In genomic region chr3:146577662-146578061, GRCh38 we compare ENCODE assay signal across 8 cellular contexts. TPM values are rescaled to one million over a fixed set of nuclear protein-coding genes. Genes with fewer than 3 reads are reported as not detected.
A peak's percentile ranks its signal among the peaks of the same experiment; 100 is the strongest.
DNase-seq lines count a peak whose midpoint lies in the region; ATAC-seq and TF ChIP-seq lines count a peak whose summit lies in the region.

No MANE protein-coding gene starts in this region.

- no peaks in the 10 kb centered on the region for H4K20me1 ChIP-seq in PC-3 (ENCODE audit: low read length)

- no peak overlapping the region for H3K27ac ChIP-seq in PC-3 (ENCODE audit: low read length)

- peak; percentile 79 for TF ChIP-seq CTCF in PC-3 (conservative IDR thresholded peaks at IDR 0.05; ENCODE audit: low read depth, low read length)
- TF ChIP-seq CTCF in chondrocyte (IDR thresholded peaks at IDR 0.05): peak; percentile 90
- TF ChIP-seq CTCF in mucosa of descending colon (IDR thresholded peaks at IDR 0.05): no peak

- H3K4me1 ChIP-seq in PC-3 (ENCODE audit: insufficient read depth, low read length) (no peaks in the 10 kb centered on the region), mucosa of descending colon (ENCODE audit: low read depth) (no peaks in the 10 kb centered on the region)

- H2AFZ ChIP-seq in PC-3 (ENCODE audit: low read length): no peak overlapping the region

- H3K79me2 ChIP-seq in PC-3 (ENCODE audit: low read length): no peaks in the 10 kb centered on the region

- ATAC-seq in HG03045 (IDR thresholded peaks at IDR 0.05; ENCODE audit: unreplicated experiment): peak; percentile 74
- peak; percentile 87 for ATAC-seq in PC-3
- ATAC-seq in mucosa of descending colon: peak; percentile 66
- no peak for ATAC-seq in GM21447 (IDR thresholded peaks at IDR 0.05; ENCODE audit: unreplicated experiment)

- no peak overlapping the region for H3K9ac ChIP-seq in PC-3 (ENCODE audit: low read length)

- CTCF ChIA-PET in PC-3 (lab: Charles Lee): interaction anchor here (1.3 to 1.4 kb wide), 2 partner anchors 251 to 388 kb away, joined by 13 to 21 read pairs; no protein-coding TSS in a partner anchor

- intact Hi-C loops in PC-3 (cut with micrococcal nuclease): loop anchor here (1.0 to 10.0 kb wide), 8 partner anchors 50 to 513 kb away; no protein-coding TSS in a partner anchor
- intact Hi-C loops in mucosa of descending colon (cut with DNase I, micrococcal nuclease): loop anchor here in 1 of 2 donors (10.0 kb wide), 1 partner anchor 363 kb away; no protein-coding TSS in a partner anchor

- POLR2A ChIA-PET in PC-3 (lab: Charles Lee; ENCODE audit: unreplicated experiment): interaction anchor here (0.8 kb wide), 1 partner anchor 388 kb away, joined by 5 read pairs; no protein-coding TSS in a partner anchor

- no peaks in the 10 kb centered on the region for H3K27me3 Mint-ChIP-seq in chondrocyte (ENCODE audit: low read depth)

- no peaks in the 10 kb centered on the region for H3K36me3 Mint-ChIP-seq in chondrocyte (ENCODE audit: low read depth)

- peaks cover 7% of the 10 kb centered on the region for H3K4me1 Mint-ChIP-seq in chondrocyte (ENCODE audit: low read depth)

- no peaks in the 10 kb centered on the region for H3F3A ChIP-seq in PC-3 (ENCODE audit: low read length, unreplicated experiment)

- BruUV-seq in PC-3 (replicated peaks; lab: Mats Ljungman, UMichigan): no TSS peak

- DNase-seq in AML-193 (lab: John Stamatoyannopoulos, UW) (peak; percentile 74 to 75), ELR (ENCODE audit: low read depth) (peak; percentile 68), PC-3 (peak; percentile 76), chondrocyte (ENCODE audit: low spot score) (no peak), mucosa of descending colon (peak in 1 of 3 donors; percentile 72), iPS-NIHi11 (ENCODE audit: low spot score) (no peak)

- no peak overlapping the region for H3K27ac Mint-ChIP-seq in chondrocyte (ENCODE audit: unreplicated experiment)

- H3K27me3 ChIP-seq in PC-3 (ENCODE audit: low read length): no peaks in the 10 kb centered on the region

- no peak overlapping the region for H3K4me2 ChIP-seq in PC-3 (ENCODE audit: low read length)

- no peak overlapping the region for H3K4me3 ChIP-seq in PC-3 (ENCODE audit: low read length)
- H3K4me3 ChIP-seq in mucosa of descending colon: no peak overlapping the region

- H3K4me3 Mint-ChIP-seq in chondrocyte (ENCODE audit: unreplicated experiment): no peak overlapping the region

- 0 out of 2 replicates have a peak, but pooled peaks cover 1% of the 10 kb centered on the region for H3K9me3 ChIP-seq in PC-3 (ENCODE audit: low read length)
- H3K9me3 ChIP-seq in mucosa of descending colon: peaks cover 2% of the 10 kb centered on the region

- H3K9me3 Mint-ChIP-seq in chondrocyte (ENCODE audit: low read depth): peaks cover 3% of the 10 kb centered on the region

- H3K36me3 ChIP-seq in PC-3 (ENCODE audit: low read depth, low read length): no peaks in the 10 kb centered on the region
- no peaks in the 10 kb centered on the region for H3K36me3 ChIP-seq in mucosa of descending colon (ENCODE audit: low read depth)

- no peaks in the 10 kb centered on the region for H3K9me2 ChIP-seq in PC-3 (replicated peaks; ENCODE audit: low read length)

RNA-seq across cellular contexts. Expression of gene PLSCR5, which starts 27.5 kb away (rescaled TPM):
- not detected in 2 replicates for total RNA-seq in PC-3 (2014; rRNA removed)
- total RNA-seq in chondrocyte: not detected in 3 replicates
- total RNA-seq in mucosa of descending colon: not detected

RNA-seq across cellular contexts. Expression of gene PLSCR1, which starts 33.3 kb away (rescaled TPM):
- total RNA-seq in PC-3 (2014; rRNA removed) (31.4 and 48.8 TPM in 2 replicates), chondrocyte (21.5 to 34.6 TPM (median 23.9 TPM) in 3 replicates), mucosa of descending colon (100 to 1,000 TPM; 119 to 264 (median 180) TPM)

Comparison
In these comparisons a context has a peak if more than half of its experiments do, and no peak if none do; other contexts are left out.
1. DNase-seq: peak in AML-193 (2 of 2), ELR (single experiment) and PC-3 (single experiment); none in chondrocyte (single experiment) and iPS-NIHi11 (single experiment).